ENCODE assay signal across 8 cellular contexts in the genomic region with DNA sequence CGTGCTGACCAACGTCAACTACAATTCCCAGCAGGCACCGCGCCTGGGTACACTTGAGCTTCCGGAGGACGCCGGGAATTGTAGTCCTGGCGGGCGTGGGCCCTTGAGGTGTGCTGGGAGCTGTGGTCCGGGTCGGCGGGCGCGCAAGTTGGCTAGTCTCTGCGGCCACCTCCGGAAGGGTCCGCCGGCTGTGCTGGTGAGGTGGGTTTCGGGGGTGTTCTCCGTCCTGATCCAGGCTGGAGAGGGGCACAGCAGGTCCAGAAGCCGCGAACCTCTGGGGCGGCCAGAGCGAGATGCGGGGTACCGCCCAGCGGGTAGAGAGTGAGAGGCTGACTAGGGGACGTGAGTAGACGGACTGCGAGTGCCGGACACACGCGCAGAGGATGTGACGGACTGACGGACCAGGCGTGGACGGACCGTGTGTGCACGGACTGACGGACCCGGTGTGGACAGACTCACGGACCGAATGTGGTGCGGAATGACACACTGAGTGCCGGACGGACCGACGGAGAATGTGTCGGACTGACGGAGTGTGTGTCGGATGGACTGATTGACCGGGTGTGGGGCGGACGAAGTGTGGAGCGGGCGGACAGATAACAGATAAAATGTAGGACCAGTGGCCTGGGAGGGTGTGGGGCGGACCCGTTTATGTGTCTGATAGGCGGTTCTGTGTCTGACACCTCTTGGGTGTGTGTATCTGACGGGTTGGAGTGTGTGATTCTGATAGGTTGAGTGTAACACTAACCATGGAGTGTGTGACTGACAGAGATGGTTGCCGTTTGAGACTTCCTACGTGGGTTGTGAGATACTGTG. TPM values are rescaled to one million over a fixed set of nuclear protein-coding genes. Genes with fewer than 3 reads are reported as not detected.
DNase-seq lines count a peak whose midpoint lies in the region; ATAC-seq and TF ChIP-seq lines count a peak whose summit lies in the region.

A gene (plus strand): TSS at position 81 of the 813 bp plus-strand sequence. CDS start 7,809 bp downstream, outside the sequence.

- in situ Hi-C loops in GM13976 (cut with MboI; ENCODE audit: low sequenced_read_pairs, unreplicated experiment), result no loop called here

- no peak within 1 kb of the TSS for H3K27ac Mint-ChIP-seq in progenitor cell of endocrine pancreas

- no peaks in the 10 kb centered on the region for H3K9me3 Mint-ChIP-seq in progenitor cell of endocrine pancreas (ENCODE audit: low read depth)

- intact Hi-C loops in left ventricle myocardium inferior (cut with micrococcal nuclease), result no loop called here
- intact Hi-C loops in upper lobe of right lung (cut with DNase I), result no loop called here

- H3K27me3 ChIP-seq in left ventricle myocardium inferior (ENCODE audit: low read depth), result no peaks in the 10 kb centered on the region
- H3K27me3 ChIP-seq in upper lobe of right lung, result no peaks in the 10 kb centered on the region

- no peak within 1 kb of the TSS for H3K4me3 Mint-ChIP-seq in progenitor cell of endocrine pancreas (ENCODE audit: low read depth)

- H3K27ac ChIP-seq in left ventricle myocardium inferior (replicated peaks) (peak within 1 kb of the TSS; percentile 98), upper lobe of right lung (peak within 1 kb of the TSS; percentile 88)

- peaks cover 43% of the 10 kb centered on the region for H3K4me1 ChIP-seq in left ventricle myocardium inferior
- H3K4me1 ChIP-seq in upper lobe of right lung, result peaks cover 11% of the 10 kb centered on the region

- no peaks in the 10 kb centered on the region for H3K9me3 ChIP-seq in left ventricle myocardium inferior (replicated peaks)
- H3K9me3 ChIP-seq in upper lobe of right lung, result no peaks in the 10 kb centered on the region

- ATAC-seq in HG02798 (IDR thresholded peaks at IDR 0.05; ENCODE audit: poor library complexity, unreplicated experiment) (peak; percentile 92), upper lobe of right lung (peak; percentile 97)

- peaks cover 6% of the 10 kb centered on the region for H3K36me3 ChIP-seq in left ventricle myocardium inferior
- no peaks in the 10 kb centered on the region for H3K36me3 ChIP-seq in upper lobe of right lung

- no peaks in the 10 kb centered on the region for H3K27me3 Mint-ChIP-seq in progenitor cell of endocrine pancreas

- H3K4me1 Mint-ChIP-seq in progenitor cell of endocrine pancreas (ENCODE audit: low read depth), result peaks cover 10% of the 10 kb centered on the region

- H3K4me3 ChIP-seq in left ventricle myocardium inferior (peak within 1 kb of the TSS; percentile 84), upper lobe of right lung (peak within 1 kb of the TSS; percentile 83)

- H3K36me3 Mint-ChIP-seq in progenitor cell of endocrine pancreas (ENCODE audit: insufficient read depth), result no peaks in the 10 kb centered on the region

- peak; percentile 97 for DNase-seq in GM13976 (ENCODE audit: low spot score)
- peak; percentile 49 for DNase-seq in NCI-H1417 treated with DMSO at 0.1 percent for 48 hours (lab: John Stamatoyannopoulos, UW)
- DNase-seq in SW 1271 (lab: John Stamatoyannopoulos, UW), result peak; percentile 83 to 85
- peak; percentile 95 for DNase-seq in amniotic epithelial cell (ENCODE audit: low read depth)
- peak; percentile 98 for DNase-seq in left ventricle myocardium inferior
- DNase-seq in progenitor cell of endocrine pancreas (ENCODE audit: low spot score, unreplicated experiment), result peak; percentile 87
- peak; percentile 98 for DNase-seq in upper lobe of right lung

- no peak for TF ChIP-seq CTCF in GM13976 (IDR thresholded peaks at IDR 0.05; ENCODE audit: borderline replicate concordance, control extremely low read depth, extremely low read depth, insufficient read depth, missing control alignments)
- TF ChIP-seq CTCF in left ventricle myocardium inferior (IDR thresholded peaks at IDR 0.05; ENCODE audit: borderline replicate concordance), result no peak
- TF ChIP-seq CTCF in progenitor cell of endocrine pancreas (IDR thresholded peaks at IDR 0.05; ENCODE audit: unreplicated experiment), result no peak
- TF ChIP-seq CTCF in upper lobe of right lung (IDR thresholded peaks at IDR 0.05), result no peak

RNA-seq across cellular contexts. Expression of the gene that starts here (rescaled TPM):
- total RNA-seq in left ventricle myocardium inferior (1.8 TPM), progenitor cell of endocrine pancreas (4.6 TPM in 2 replicates), upper lobe of right lung (4.0 TPM)

Comparison
In these comparisons a context has a peak if more than half of its experiments do, and no peak if none do; other contexts are left out.
1. Peak in every context shown above with its lines: DNase-seq, ATAC-seq, H3K4me3 ChIP-seq and H3K27ac ChIP-seq.